In the genomic region with DNA sequence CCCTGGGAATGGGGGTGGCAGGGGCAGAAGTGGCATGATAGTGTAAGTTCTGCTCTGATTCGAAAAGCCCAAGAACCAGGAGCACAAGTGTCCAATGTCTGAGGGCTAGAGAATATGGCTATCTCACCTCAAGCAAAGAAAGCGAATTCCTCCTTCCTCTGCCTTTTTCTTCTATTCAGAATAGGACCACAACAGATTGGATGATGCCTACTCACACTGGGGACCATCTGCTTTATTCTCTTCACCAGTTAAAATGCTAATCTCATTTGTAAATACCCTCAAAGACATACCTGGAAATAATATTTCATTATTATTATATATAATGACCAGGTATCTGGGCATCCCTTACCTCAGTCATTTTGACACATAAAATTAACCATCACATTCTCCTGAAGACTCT, we compare ENCODE assay signal across 16 cellular contexts.
DNase-seq lines count a peak whose midpoint lies in the region; ATAC-seq and TF ChIP-seq lines count a peak whose summit lies in the region.
"Had no signal": no experiment of that assay in that cellular context is flagged by ENCODE, and none has a peak within 500 bp of the region (broad histone marks: within the 10 kb centered on the region; RNA-seq: fewer than 3 reads in every experiment).

No MANE protein-coding gene starts in this region.

- H3K4me1 Mint-ChIP-seq in natural killer cell = no peaks in the 10 kb centered on the region
- H3K4me1 Mint-ChIP-seq: B cell; CD4-positive, CD25-positive, alpha-beta regulatory T cell; CD8-positive, alpha-beta memory T cell had no signal

- H3K9me3 Mint-ChIP-seq in natural killer cell = no peaks in the 10 kb centered on the region

- no peak overlapping the region for H3K4me3 Mint-ChIP-seq in natural killer cell
- H3K4me3 Mint-ChIP-seq: B cell; CD4-positive, CD25-positive, alpha-beta regulatory T cell; CD8-positive, alpha-beta memory T cell had no signal

- no peak for TF ChIP-seq CTCF in natural killer cell (IDR thresholded peaks at IDR 0.05)

- no peaks in the 10 kb centered on the region for H3K27me3 Mint-ChIP-seq in natural killer cell (ENCODE audit: low read depth in 2 of 2)
- H3K27me3 Mint-ChIP-seq: CD4-positive, CD25-positive, alpha-beta regulatory T cell had no signal

- no peak for ATAC-seq in GM21390 (IDR thresholded peaks at IDR 0.05; ENCODE audit: unreplicated experiment)
- no peak for ATAC-seq in natural killer cell

- in situ Hi-C loops in G401 (cut with HindIII; ENCODE audit: low sequenced_read_pairs) = no loop called here

- DNase-seq in Ammon's horn (ENCODE audit: low spot score) (peak; percentile 8), G401 (ENCODE audit: low spot score) (peak; percentile 89), cerebellar cortex (ENCODE audit: low spot score) (peak; percentile 87), GM03348 (ENCODE audit: low spot score) (no peak), natural killer cell (no peak)
- DNase-seq: CD4-positive, CD25-positive, alpha-beta regulatory T cell; CD8-positive, alpha-beta memory T cell; DMS 273 treated with DMSO at 0.1 percent for 48 hours; DMS79; EL; GF-D8; GM23248; H7; HCEC 1CT had no signal

- intact Hi-C loops in natural killer cell (cut with micrococcal nuclease) = no loop called here

- no peaks in the 10 kb centered on the region for H3K36me3 Mint-ChIP-seq in natural killer cell
- H3K36me3 Mint-ChIP-seq: CD4-positive, CD25-positive, alpha-beta regulatory T cell; CD8-positive, alpha-beta memory T cell had no signal

- no peak overlapping the region for H3K27ac Mint-ChIP-seq in natural killer cell
- H3K27ac Mint-ChIP-seq: B cell; CD4-positive, CD25-positive, alpha-beta regulatory T cell; CD8-positive, alpha-beta memory T cell had no signal

Comparison
In these comparisons a context has a peak if more than half of its experiments do, and no peak if none do; other contexts are left out.
1. DNase-seq: peak in Ammon's horn (single experiment), G401 (single experiment) and cerebellar cortex (single experiment); none in GM03348 (single experiment) and natural killer cell (single experiment).